ENCODE assay signal across 13 cellular contexts in the genomic region with DNA sequence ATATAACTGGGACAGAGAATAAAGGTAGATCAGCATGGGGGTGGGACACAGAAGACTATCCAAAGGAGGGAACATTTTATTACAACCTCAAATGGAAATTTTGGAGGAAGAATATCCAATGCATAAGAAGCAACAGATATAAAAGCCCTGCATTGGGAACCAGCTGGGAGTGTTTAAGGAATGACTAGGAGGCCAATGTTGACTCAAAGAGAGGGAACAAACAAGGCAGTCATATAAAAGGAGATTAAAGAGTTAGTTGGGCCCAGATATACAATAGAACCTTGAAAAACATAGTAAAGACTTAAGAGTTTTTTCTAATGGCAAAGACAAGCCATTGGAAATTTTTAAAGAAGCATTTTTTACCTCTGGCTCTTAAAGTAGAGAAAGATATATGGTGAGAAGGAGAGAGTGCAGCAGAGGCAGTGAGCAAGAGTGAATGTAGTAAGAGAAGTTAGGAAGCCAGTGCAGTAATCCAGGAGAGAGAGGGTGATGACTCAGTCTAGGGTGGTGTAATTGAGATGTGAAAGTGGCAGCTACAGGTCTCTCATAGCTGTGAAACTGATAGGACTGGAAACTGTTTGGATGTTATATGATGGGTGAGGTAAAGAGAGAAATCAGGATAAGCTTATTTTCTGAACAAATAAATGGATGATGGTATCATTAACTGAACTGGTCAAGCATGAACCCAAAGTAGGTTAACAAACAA.
A peak's percentile ranks its signal among the peaks of the same experiment; 100 is the strongest.
DNase-seq lines count a peak whose midpoint lies in the region; ATAC-seq and TF ChIP-seq lines count a peak whose summit lies in the region.
"Had no signal": no experiment of that assay in that cellular context is flagged by ENCODE, and none has a peak within 500 bp of the region (broad histone marks: within the 10 kb centered on the region; RNA-seq: fewer than 3 reads in every experiment).

No MANE protein-coding gene starts in this region.

- H3K4me1 Mint-ChIP-seq in CD4-positive, alpha-beta memory T cell = no peaks in the 10 kb centered on the region
- H3K4me1 Mint-ChIP-seq: neural crest cell; stimulated activated naive CD8-positive, alpha-beta T cell treated with anti-CD3 and anti-CD28 coated beads, Interleukin-15, amount 100 ng/mL, for 72 hours had no signal

- peak; percentile 53 for DNase-seq in NCI-H226
- peak; percentile 16 for DNase-seq in kidney epithelial cell (ENCODE audit: low read depth)
- no peak for DNase-seq in CD4-positive, alpha-beta memory T cell
- no peak for DNase-seq in tibial nerve (ENCODE audit: low spot score in 2 of 2)
- DNase-seq: Caco-2; caudate nucleus; Kasumi-1; stimulated activated naive CD8-positive, alpha-beta T cell treated with anti-CD3 and anti-CD28 coated beads, Interleukin-15, amount 100 ng/mL, for 72 hours had no signal

- H3K27me3 Mint-ChIP-seq in CD4-positive, alpha-beta memory T cell = no peaks in the 10 kb centered on the region
- H3K27me3 Mint-ChIP-seq: stimulated activated naive CD8-positive, alpha-beta T cell treated with anti-CD3 and anti-CD28 coated beads, Interleukin-15, amount 100 ng/mL, for 72 hours had no signal

- no peaks in the 10 kb centered on the region for H3K4me1 ChIP-seq in CD4-positive, alpha-beta memory T cell (ENCODE audit: insufficient read depth, low read length)
- H3K4me1 ChIP-seq in tibial nerve = no peaks in the 10 kb centered on the region
- H3K4me1 ChIP-seq: Caco-2 had no signal

- no peaks in the 10 kb centered on the region for H3K9me3 ChIP-seq in CD4-positive, alpha-beta memory T cell (ENCODE audit: control insufficient read depth in 1 of 2, low read length in 2 of 2)
- H3K9me3 ChIP-seq in tibial nerve = no peaks in the 10 kb centered on the region
- H3K9me3 ChIP-seq: Caco-2 had no signal

- ATAC-seq in GM19463 (IDR thresholded peaks at IDR 0.05; ENCODE audit: unreplicated experiment) (peak; percentile 75), HG03175 (IDR thresholded peaks at IDR 0.05; ENCODE audit: unreplicated experiment) (peak; percentile 66), GM21447 (IDR thresholded peaks at IDR 0.05; ENCODE audit: unreplicated experiment) (no peak)
- ATAC-seq: Panc1; stimulated activated naive CD8-positive, alpha-beta T cell treated with anti-CD3 and anti-CD28 coated beads, Interleukin-15, amount 100 ng/mL, for 72 hours had no signal

- H3K9me3 Mint-ChIP-seq in CD4-positive, alpha-beta memory T cell = peaks cover 0 to 6% (median 0%) of the 10 kb centered on the region in 8 donors
- H3K9me3 Mint-ChIP-seq: neural crest cell; stimulated activated naive CD8-positive, alpha-beta T cell treated with anti-CD3 and anti-CD28 coated beads, Interleukin-15, amount 100 ng/mL, for 72 hours had no signal

- no peak for TF ChIP-seq EP300 in tibial nerve (IDR thresholded peaks at IDR 0.05)

- H3K36me3 Mint-ChIP-seq in CD4-positive, alpha-beta memory T cell = no peaks in the 10 kb centered on the region

- H3K27me3 ChIP-seq in kidney epithelial cell (ENCODE audit: control insufficient read depth, insufficient read depth, low read length) = no peaks in the 10 kb centered on the region
- no peaks in the 10 kb centered on the region for H3K27me3 ChIP-seq in CD4-positive, alpha-beta memory T cell (ENCODE audit: insufficient read depth, low read length)
- H3K27me3 ChIP-seq in tibial nerve = no peaks in the 10 kb centered on the region

- no peak overlapping the region for H3K27ac Mint-ChIP-seq in CD4-positive, alpha-beta memory T cell
- H3K27ac Mint-ChIP-seq: stimulated activated naive CD8-positive, alpha-beta T cell treated with anti-CD3 and anti-CD28 coated beads, Interleukin-15, amount 100 ng/mL, for 72 hours had no signal

- TF ChIP-seq CTCF in kidney epithelial cell (IDR thresholded peaks at IDR 0.05; ENCODE audit: insufficient read depth, low read length, poor library complexity, severe bottlenecking) = no peak
- TF ChIP-seq CTCF in tibial nerve (IDR thresholded peaks at IDR 0.05) = no peak

- intact Hi-C loops in CD4-positive, alpha-beta memory T cell (cut with micrococcal nuclease) = no loop called here

- H3K4me3 ChIP-seq in kidney epithelial cell (ENCODE audit: low read depth, low read length) (no peak overlapping the region), tibial nerve (no peak overlapping the region)
- H3K4me3 ChIP-seq in CD4-positive, alpha-beta memory T cell (ENCODE audit: low read length in 2 of 2) = no peak overlapping the region

- TF ChIP-seq POLR2A in tibial nerve (IDR thresholded peaks at IDR 0.05) = no peak

- H3K36me3 ChIP-seq in kidney epithelial cell (ENCODE audit: control insufficient read depth, insufficient read depth, low read length) = no peaks in the 10 kb centered on the region
- H3K36me3 ChIP-seq in CD4-positive, alpha-beta memory T cell (ENCODE audit: insufficient read depth, low read length) = no peaks in the 10 kb centered on the region
- no peaks in the 10 kb centered on the region for H3K36me3 ChIP-seq in tibial nerve

- no peak overlapping the region for H3K4me3 Mint-ChIP-seq in CD4-positive, alpha-beta memory T cell
- H3K4me3 Mint-ChIP-seq: neural crest cell; stimulated activated naive CD8-positive, alpha-beta T cell treated with anti-CD3 and anti-CD28 coated beads, Interleukin-15, amount 100 ng/mL, for 72 hours had no signal

- H3K27ac ChIP-seq in CD4-positive, alpha-beta memory T cell (ENCODE audit: low read depth, low read length) = no peak overlapping the region
- no peak overlapping the region for H3K27ac ChIP-seq in tibial nerve

- CTCF ChIA-PET in CD4-positive, alpha-beta memory T cell (lab: Charles Lee; ENCODE audit: partially characterized antibody) = no interaction called here

- POLR2A ChIA-PET in CD4-positive, alpha-beta memory T cell (lab: Charles Lee; ENCODE audit: partially characterized antibody) = no interaction called here

Comparison
In these comparisons a context has a peak if more than half of its experiments do, and no peak if none do; other contexts are left out.
1. DNase-seq: peak in NCI-H226 (single experiment) and kidney epithelial cell (single experiment); none in CD4-positive, alpha-beta memory T cell (0 of 5) and tibial nerve (0 of 2).